Comparison of ENCODE assay signal across 27 cellular contexts in the genomic region with DNA sequence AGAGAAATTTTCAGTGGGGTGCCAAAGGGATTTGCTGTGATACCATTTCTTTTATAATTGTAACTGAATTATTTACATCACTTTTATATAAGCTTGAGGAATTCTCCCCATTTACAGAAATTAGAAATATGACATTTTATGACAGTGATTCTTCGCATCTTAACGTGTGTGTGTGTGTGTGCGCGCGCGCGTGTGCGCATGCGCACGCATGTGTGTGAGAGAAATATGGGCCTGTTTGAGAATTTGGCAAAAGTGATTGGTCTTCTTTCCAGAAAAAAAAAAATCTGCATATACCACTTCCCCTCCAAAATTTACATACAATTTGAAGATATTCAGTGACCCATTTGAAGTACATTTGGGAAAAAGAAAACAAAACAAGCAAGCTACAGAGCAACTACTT.
DNase-seq lines count a peak whose midpoint lies in the region; ATAC-seq and TF ChIP-seq lines count a peak whose summit lies in the region.
"Had no signal": no experiment of that assay in that cellular context is flagged by ENCODE, and none has a peak within 500 bp of the region (broad histone marks: within the 10 kb centered on the region; RNA-seq: fewer than 3 reads in every experiment).

No MANE protein-coding gene starts in this region.

- H3K27ac ChIP-seq in neutrophil (peak overlapping the region; percentile 82), body of pancreas (no peak overlapping the region)
- H3K27ac ChIP-seq: 22Rv1, A549, BLaER1, C4-2B had no signal

- H3K4me3 ChIP-seq in neutrophil (ENCODE audit: low read depth in 1 of 2, low read length in 1 of 2): no peak overlapping the region
- H3K4me3 ChIP-seq in body of pancreas: no peak overlapping the region
- H3K4me3 ChIP-seq: A549; BLaER1; BLaER1 treated with 17β-estradiol and CSF1 and Interleukin-3, amounts not matched to agents 10 nM and 100 nM had no signal

- intact Hi-C loops in body of pancreas (cut with DNase I): no loop called here

- H3K9me3 ChIP-seq in neutrophil (no peaks in the 10 kb centered on the region), body of pancreas (no peaks in the 10 kb centered on the region)
- H3K9me3 ChIP-seq: BE2C had no signal

- H3K4me1 ChIP-seq in neutrophil (ENCODE audit: control insufficient read depth in 1 of 2, insufficient read depth in 1 of 2, low read depth in 1 of 2, low read length in 1 of 2) (peaks cover 11 to 26% of the 10 kb centered on the region in 2 experiments), body of pancreas (no peaks in the 10 kb centered on the region)
- H3K4me1 ChIP-seq: A549, BE2C, BLaER1, Caco-2 had no signal

- H3K36me3 ChIP-seq in neutrophil: no peaks in the 10 kb centered on the region
- no peaks in the 10 kb centered on the region for H3K36me3 ChIP-seq in body of pancreas (replicated peaks in 1 of 2; ENCODE audit: insufficient read depth in 1 of 2, low read depth in 2 of 2)
- H3K36me3 ChIP-seq: BE2C; BLaER1; BLaER1 treated with 17β-estradiol and CSF1 and Interleukin-3, amounts not matched to agents 10 nM and 100 nM had no signal

- no peak for ATAC-seq in body of pancreas
- ATAC-seq: A549; CD8-positive, alpha-beta T cell had no signal

- 90 to 96% methylated on average over 10 of the region's 10 CpGs for WGBS in body of pancreas, 2 donors

- H3K27me3 ChIP-seq in neutrophil (no peaks in the 10 kb centered on the region), body of pancreas (no peaks in the 10 kb centered on the region)
- H3K27me3 ChIP-seq: BLaER1; BLaER1 treated with 17β-estradiol and CSF1 and Interleukin-3, amounts not matched to agents 10 nM and 100 nM had no signal

- no peak for TF ChIP-seq POLR2A in body of pancreas (IDR thresholded peaks at IDR 0.05)

- TF ChIP-seq CTCF in neutrophil (IDR thresholded peaks at IDR 0.05): no peak
- TF ChIP-seq CTCF in body of pancreas (IDR thresholded peaks at IDR 0.05): no peak

- no peak for DNase-seq in body of pancreas
- DNase-seq: 8988T; ACHN; AML-193; BE2C; C1 segment of cervical spinal cord; Caco-2; Calu3; CD4-positive, alpha-beta memory T cell; CD4-positive, alpha-beta T cell; CD4-positive, CD25-positive, alpha-beta regulatory T cell; CD8-positive, alpha-beta memory T cell; CD8-positive, alpha-beta T cell; COR-L47; DMS 273 treated with DMSO at 0.1 percent for 48 hours; DMS153; DMS53; DMS79; DMS79 treated with DMSO at 0.1 percent for 48 hours; DND-41; EL had no signal
